Comparison of ENCODE assay signal across 3 cellular contexts in genomic region chr16:5089911-5090555, GRCh38. TPM values are rescaled to one million over a fixed set of nuclear protein-coding genes. Genes with fewer than 3 reads are reported as not detected.
"Had no signal": no experiment of that assay in that cellular context is flagged by ENCODE, and none has a peak within 500 bp of the region (broad histone marks: within the 10 kb centered on the region; RNA-seq: fewer than 3 reads in every experiment).

No MANE protein-coding gene starts in this region.

RNA-seq across cellular contexts. Expression of gene C16orf89, which starts 24.3 kb away (rescaled TPM):
- total RNA-seq: LHCN-M2, MCF 10A, NCI-H460 had no signal
